In genomic region chr5:150510460-150511263, GRCh38 we compare ENCODE assay signal across 1 cellular context.
TF ChIP-seq lines count a peak whose summit lies in the region.

No MANE protein-coding gene starts in this region.

TF ChIP-seq in IMR-90, 13 proteins besides CTCF, POLR2A, EP300 and RAD21 (continued from another document):
- no peak for TF ChIP-seq USF2 (IDR thresholded peaks at IDR 0.05; ENCODE audit: low read depth, low read length)
